1 cellular context compared by ENCODE assay signal in genomic region chr3:194619741-194620140, GRCh38.
TF ChIP-seq lines count a peak whose summit lies in the region.

No MANE protein-coding gene starts in this region.

TF ChIP-seq in endothelial cell of umbilical vein, 7 proteins besides CTCF, POLR2A, EP300 and RAD21:
- TF ChIP-seq MAX (IDR thresholded peaks at IDR 0.05; ENCODE audit: insufficient read depth, insufficient read length) (no peak), POLR2AphosphoS5 (IDR thresholded peaks at IDR 0.05; ENCODE audit: insufficient read depth, low read depth, low read length) (no peak), JUN (IDR thresholded peaks at IDR 0.05; ENCODE audit: borderline replicate concordance, insufficient read depth, insufficient read length, low read depth) (no peak), MYC (IDR thresholded peaks at IDR 0.05; ENCODE audit: low read depth, low read length) (no peak), FOS (IDR thresholded peaks at IDR 0.05; ENCODE audit: borderline replicate concordance, insufficient read depth, low read length) (no peak), EZH2 (IDR thresholded peaks at IDR 0.05; ENCODE audit: borderline replicate concordance, low read depth, low read length, severe bottlenecking) (no peak), GATA2 (IDR thresholded peaks at IDR 0.05; ENCODE audit: insufficient read depth, insufficient read length, low read depth, low read length) (no peak)
